In the genomic region with DNA sequence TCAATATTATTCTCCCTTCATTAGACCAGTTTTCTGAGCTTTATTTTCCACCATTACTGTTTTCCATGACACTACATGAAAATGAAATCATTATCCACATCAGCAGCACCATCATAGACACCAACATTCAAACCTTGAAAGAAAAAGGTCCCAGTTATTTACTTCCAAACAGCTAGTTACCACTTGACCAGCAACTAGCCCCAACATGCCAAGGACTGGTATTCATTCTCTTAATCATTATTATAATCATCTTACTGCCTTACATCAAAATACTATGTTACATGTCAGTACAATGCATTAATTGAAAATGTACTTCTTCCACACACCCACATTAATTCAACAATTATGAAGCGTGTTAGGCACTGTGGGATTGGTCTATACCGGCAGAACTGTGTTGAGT, we compare ENCODE assay signal across 27 cellular contexts.
"Had no signal": no experiment of that assay in that cellular context is flagged by ENCODE, and none has a peak within 500 bp of the region (broad histone marks: within the 10 kb centered on the region; RNA-seq: fewer than 3 reads in every experiment).

No MANE protein-coding gene starts in this region.

- H3K4me1 ChIP-seq: ascending aorta, colonic mucosa, esophagus muscularis mucosa, gastroesophageal sphincter, heart right ventricle had no signal

- FAIRE-seq: endometrium, endothelial cell of umbilical vein had no signal

- H3K36me3 ChIP-seq: ascending aorta, colonic mucosa, esophagus muscularis mucosa, gastroesophageal sphincter, heart right ventricle had no signal

- ATAC-seq: activated naive CD4-positive, alpha-beta T cell treated with anti-CD3 and anti-CD28 coated beads, Interleukin-2, amount 50 U/mL, for 72 hours; activated T-cell treated with anti-CD3 and anti-CD28 coated beads, Interleukin-2, amount 50 U/mL, for 72 hours; gastroesophageal sphincter; heart right ventricle had no signal

- H3K27ac ChIP-seq: ascending aorta, colonic mucosa, esophagus muscularis mucosa, gastroesophageal sphincter, heart right ventricle, hepatocyte had no signal

- H3K4me3 ChIP-seq: ascending aorta, colonic mucosa, esophagus muscularis mucosa, gastroesophageal sphincter, heart right ventricle, hepatocyte had no signal

- H3K27me3 ChIP-seq: ascending aorta, colonic mucosa, esophagus muscularis mucosa, gastroesophageal sphincter, heart right ventricle, hepatocyte had no signal

- H3K79me2 ChIP-seq: hepatocyte had no signal

- H2AFZ ChIP-seq: hepatocyte had no signal

- H3K4me2 ChIP-seq: hepatocyte had no signal

- DNase-seq: activated CD4-positive, alpha-beta memory T cell treated with anti-CD3 and anti-CD28 coated beads, Interleukin-2, amount 10 ng/mL, durations not matched to agents 7 days and 5 days; activated CD4-positive, alpha-beta T cell treated with anti-CD3 and anti-CD28 coated beads for 1 hour; activated CD4-positive, alpha-beta T cell treated with anti-CD3 and anti-CD28 coated beads for 4 hours; activated CD4-positive, alpha-beta T cell treated with anti-CD3 and anti-CD28 coated beads, Interleukin-2, amount 10 ng/mL, durations not matched to agents 7 days and 5 days; activated CD4-positive, alpha-beta T cell treated with anti-CD3 and anti-CD28 coated beads, Interleukin-2, amount 50 U/mL, for 4 hours; activated CD8-positive, alpha-beta memory T cell treated with anti-CD3 and anti-CD28 coated beads, Interleukin-2, amount 50 U/mL, for 48 hours; activated gamma-delta T cell; activated naive CD4-positive, alpha-beta T cell; activated naive CD4-positive, alpha-beta T cell treated with anti-CD3 and anti-CD28 coated beads, Interleukin-2, amount 10 ng/mL, durations not matched to agents 7 days and 5 days; activated naive CD8-positive, alpha-beta T cell treated with anti-CD3 and anti-CD28 coated beads, Interleukin-2, amount 10 ng/mL, durations not matched to agents 7 days and 5 days; activated T-cell treated with anti-CD3 and anti-CD28 coated beads for 4 hours; activated T-cell treated with anti-CD3 and anti-CD28 coated beads, Interleukin-2, amount 50 U/mL, for 24 hours; activated T-cell treated with anti-CD3 and anti-CD28 coated beads, Interleukin-2, amount 50 U/mL, for 72 hours; caudate nucleus; colonic mucosa; effector CD8-positive, alpha-beta T cell; erythroblast; foreskin melanocyte; heart right ventricle; T-helper 2 cell had no signal

- H3K9me3 ChIP-seq: ascending aorta, colonic mucosa, esophagus muscularis mucosa, gastroesophageal sphincter, heart right ventricle had no signal
